24 cellular contexts compared by ENCODE assay signal in genomic region chr10:124959564-124959963, GRCh38.
"Had no signal": no experiment of that assay in that cellular context is flagged by ENCODE, and none has a peak within 500 bp of the region (broad histone marks: within the 10 kb centered on the region; RNA-seq: fewer than 3 reads in every experiment).

No MANE protein-coding gene starts in this region.

- H3K27me3 ChIP-seq: ascending aorta, body of pancreas, MG63, Peyer's patch, SJSA1 had no signal

- H3K27ac Mint-ChIP-seq: activated CD4-positive, alpha-beta memory T cell treated with anti-CD3 and anti-CD28 coated beads, Interleukin-2, amount 10 ng/mL, durations not matched to agents 7 days and 5 days; activated CD4-positive, alpha-beta T cell treated with anti-CD3 and anti-CD28 coated beads, Interleukin-2, amount 10 ng/mL, durations not matched to agents 7 days and 5 days; activated naive CD4-positive, alpha-beta T cell treated with anti-CD3 and anti-CD28 coated beads for 36 hours; activated T-helper 17 cell treated with anti-CD3 and anti-CD28 coated beads, Interleukin-2, amount 50 U/mL, for 72 hours had no signal

- H3K9me3 Mint-ChIP-seq: activated CD4-positive, alpha-beta memory T cell treated with anti-CD3 and anti-CD28 coated beads, Interleukin-2, amount 10 ng/mL, durations not matched to agents 7 days and 5 days; activated CD4-positive, alpha-beta T cell treated with anti-CD3 and anti-CD28 coated beads, Interleukin-2, amount 10 ng/mL, durations not matched to agents 7 days and 5 days; activated naive CD4-positive, alpha-beta T cell treated with anti-CD3 and anti-CD28 coated beads for 36 hours; activated T-helper 17 cell treated with anti-CD3 and anti-CD28 coated beads, Interleukin-2, amount 50 U/mL, for 72 hours had no signal

- H3K4me3 ChIP-seq: ascending aorta, body of pancreas, MG63, Peyer's patch, SJSA1 had no signal

- H3K4me3 Mint-ChIP-seq: activated CD4-positive, alpha-beta memory T cell treated with anti-CD3 and anti-CD28 coated beads, Interleukin-2, amount 10 ng/mL, durations not matched to agents 7 days and 5 days; activated CD4-positive, alpha-beta T cell treated with anti-CD3 and anti-CD28 coated beads, Interleukin-2, amount 10 ng/mL, durations not matched to agents 7 days and 5 days; activated naive CD4-positive, alpha-beta T cell treated with anti-CD3 and anti-CD28 coated beads for 36 hours; activated T-helper 17 cell treated with anti-CD3 and anti-CD28 coated beads, Interleukin-2, amount 50 U/mL, for 72 hours had no signal

- DNase-seq: activated CD4-positive, alpha-beta memory T cell treated with anti-CD3 and anti-CD28 coated beads, Interleukin-2, amount 10 ng/mL, durations not matched to agents 7 days and 5 days; activated CD4-positive, alpha-beta T cell treated with anti-CD3 and anti-CD28 coated beads, Interleukin-2, amount 10 ng/mL, durations not matched to agents 7 days and 5 days; activated CD4-positive, CD25-positive, alpha-beta regulatory T cell; activated gamma-delta T cell; activated naive CD4-positive, alpha-beta T cell treated with anti-CD3 and anti-CD28 coated beads for 36 hours; activated T-cell treated with anti-CD3 and anti-CD28 coated beads for 4 hours; activated T-cell treated with anti-CD3 and anti-CD28 coated beads, Interleukin-2, amount 50 U/mL, for 48 hours; amniotic stem cell; body of pancreas; central memory CD4-positive, alpha-beta T cell; MG63; NCI-H1105; NCI-H1436; NCI-H1694 treated with DMSO at 0.1 percent for 48 hours; NCI-H2029 treated with DMSO at 0.1 percent for 48 hours; NCI-H510A treated with DMSO at 0.1 percent for 48 hours; NCI-H69; Peyer's patch; SHP77; SW 1271 had no signal

- H3K27me3 Mint-ChIP-seq: activated CD4-positive, alpha-beta memory T cell treated with anti-CD3 and anti-CD28 coated beads, Interleukin-2, amount 10 ng/mL, durations not matched to agents 7 days and 5 days; activated CD4-positive, alpha-beta T cell treated with anti-CD3 and anti-CD28 coated beads, Interleukin-2, amount 10 ng/mL, durations not matched to agents 7 days and 5 days; activated T-helper 17 cell treated with anti-CD3 and anti-CD28 coated beads, Interleukin-2, amount 50 U/mL, for 72 hours had no signal

- H3K9me3 ChIP-seq: ascending aorta, body of pancreas, MG63, Peyer's patch, SJSA1 had no signal

- ATAC-seq: activated T-helper 17 cell treated with anti-CD3 and anti-CD28 coated beads, Interleukin-2, amount 50 U/mL, for 72 hours; body of pancreas; SK-N-SH treated with all-trans-retinoic acid at 6 μM for 48 hours had no signal

- H3K27ac ChIP-seq: ascending aorta, body of pancreas, Peyer's patch, SJSA1 had no signal

- H3K36me3 ChIP-seq: ascending aorta had no signal

- H3K4me1 ChIP-seq: Peyer's patch had no signal
